12 cellular contexts compared by ENCODE assay signal in the genomic region with DNA sequence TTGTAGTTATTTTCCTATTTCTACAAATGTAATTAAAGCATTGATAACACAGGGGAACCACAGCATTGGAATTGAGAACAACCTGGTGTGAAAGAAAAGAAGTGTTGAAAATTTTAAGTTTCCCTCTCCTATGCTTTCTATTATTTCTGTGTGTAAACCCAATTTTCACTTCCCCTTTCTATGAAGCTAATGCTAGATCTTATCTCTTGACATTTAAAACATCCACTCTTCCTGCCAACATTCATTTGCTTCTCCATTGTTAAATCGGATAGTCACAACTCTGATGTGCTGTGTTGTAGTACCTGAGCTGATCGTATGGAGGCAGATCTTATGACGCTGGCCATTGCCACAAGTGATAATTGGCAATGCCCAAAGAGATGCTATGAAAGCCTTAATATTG.
DNase-seq lines count a peak whose midpoint lies in the region; ATAC-seq, FAIRE-seq and TF ChIP-seq lines count a peak whose summit lies in the region.
"Had no signal": no experiment of that assay in that cellular context is flagged by ENCODE, and none has a peak within 500 bp of the region (broad histone marks: within the 10 kb centered on the region; RNA-seq: fewer than 3 reads in every experiment).

No MANE protein-coding gene starts in this region.

- H3K27ac ChIP-seq in right cardiac atrium (ENCODE audit: low read length) = no peak overlapping the region
- H3K27ac ChIP-seq: colonic mucosa had no signal

- ATAC-seq in GM21360 (IDR thresholded peaks at IDR 0.05; ENCODE audit: unreplicated experiment) (peak; percentile 82), HG03108 (IDR thresholded peaks at IDR 0.05; ENCODE audit: unreplicated experiment) (peak; percentile 45), right cardiac atrium (no peak)
- no peak for ATAC-seq in activated CD4-positive, CD25-positive, alpha-beta regulatory T cell treated with anti-CD3 and anti-CD28 coated beads, Interleukin-2, amount 50 U/mL, for 24 hours

- DNase-seq in AML-193 (lab: John Stamatoyannopoulos, UW) (peak; percentile 18 to 50), NOMO-1 (lab: John Stamatoyannopoulos, UW; ENCODE audit: unreplicated experiment in 2 of 2) (peak; percentile 14 to 26), activated gamma-delta T cell treated with Interleukin-2 at 50 U/mL for 16 hours (no peak), right cardiac atrium (no peak), GM12892 (ENCODE audit: insufficient read length) (no peak)
- DNase-seq: colonic mucosa had no signal

- H3K27me3 ChIP-seq in right cardiac atrium (ENCODE audit: control insufficient read depth, insufficient read depth) = no peaks in the 10 kb centered on the region
- H3K27me3 ChIP-seq: colonic mucosa had no signal

- H3K4me1 ChIP-seq in right cardiac atrium (ENCODE audit: control insufficient read depth, insufficient read depth, low read length) = no peaks in the 10 kb centered on the region
- H3K4me1 ChIP-seq: colonic mucosa had no signal

- FAIRE-seq in GM12892 (lab: Jason Lieb, UNC) = no peak
- FAIRE-seq: A204.1, D721Med, urothelium cell line had no signal

- no peak overlapping the region for H3K4me3 ChIP-seq in right cardiac atrium (ENCODE audit: low read length)
- H3K4me3 ChIP-seq: colonic mucosa had no signal

- H3K9me3 ChIP-seq in right cardiac atrium (ENCODE audit: control insufficient read depth, low read length) = no peaks in the 10 kb centered on the region
- H3K9me3 ChIP-seq: colonic mucosa had no signal

- no peak for TF ChIP-seq POLR2A in GM12892 (IDR thresholded peaks at IDR 0.05; ENCODE audit: low read depth, low read length)

- 70% methylated on average over 3 of the region's 3 CpGs for WGBS in right cardiac atrium

- intact Hi-C loops in right cardiac atrium (cut with DNase I) = no loop called here

Comparison
In these comparisons a context has a peak if more than half of its experiments do, and no peak if none do; other contexts are left out.
1. DNase-seq: peak in AML-193 (2 of 2) and NOMO-1 (2 of 2); none in activated gamma-delta T cell treated with Interleukin-2 at 50 U/mL for 16 hours (single experiment), right cardiac atrium (0 of 3) and GM12892 (single experiment).
2. ATAC-seq: peak in GM21360 (single experiment) and HG03108 (single experiment); none in activated CD4-positive, CD25-positive, alpha-beta regulatory T cell treated with anti-CD3 and anti-CD28 coated beads, Interleukin-2, amount 50 U/mL, for 24 hours (0 of 2) and right cardiac atrium (0 of 2).